In the genomic region with DNA sequence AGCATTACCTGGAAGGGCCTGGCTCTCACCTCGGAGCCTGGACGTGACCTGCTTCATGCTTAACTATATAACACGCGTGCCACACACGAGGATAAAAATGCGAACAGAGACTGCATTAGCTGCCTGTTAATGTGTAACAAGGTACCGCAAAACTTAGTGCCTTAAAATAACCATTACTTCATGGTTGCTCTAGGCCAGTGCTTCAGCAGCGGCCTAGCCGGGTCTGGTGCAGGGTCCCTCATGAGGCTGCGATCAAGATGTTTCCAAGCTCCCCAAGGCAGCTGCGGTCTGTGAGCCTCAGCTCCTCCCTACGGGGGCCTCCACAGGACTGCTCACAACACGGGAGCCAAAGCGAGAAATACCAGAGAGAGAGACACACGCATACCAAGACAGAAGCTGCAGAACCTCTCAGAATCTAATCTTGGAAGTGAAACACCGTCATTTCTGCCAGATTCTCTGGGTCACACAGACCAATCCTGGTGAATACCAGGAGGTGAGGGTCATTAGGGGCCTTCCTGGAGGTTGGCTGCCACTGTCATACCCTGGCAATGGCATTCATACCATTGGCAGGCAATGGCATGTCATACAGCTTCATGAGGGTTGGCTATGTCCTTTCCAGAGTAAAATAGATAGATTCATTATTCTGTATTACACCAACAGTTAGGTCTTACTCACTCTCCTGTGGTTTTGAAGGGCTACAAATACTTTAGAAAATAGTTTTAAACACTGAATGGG, we compare ENCODE assay signal across 10 cellular contexts.
DNase-seq lines count a peak whose midpoint lies in the region; ATAC-seq and TF ChIP-seq lines count a peak whose summit lies in the region.
"Had no signal": no experiment of that assay in that cellular context is flagged by ENCODE, and none has a peak within 500 bp of the region (broad histone marks: within the 10 kb centered on the region; RNA-seq: fewer than 3 reads in every experiment).

No MANE protein-coding gene starts in this region.

- no peaks in the 10 kb centered on the region for H3K79me2 ChIP-seq in GM23338 (replicated peaks; ENCODE audit: insufficient read depth)

- H3K4me2 ChIP-seq in GM23338: no peak overlapping the region

- peak; percentile 86 for DNase-seq in AG10803 (ENCODE audit: low read depth)
- DNase-seq in Ammon's horn (ENCODE audit: low spot score): no peak
- no peak for DNase-seq in GM23338 (ENCODE audit: low spot score)
- DNase-seq in iPS-NIHi11 (ENCODE audit: low spot score): no peak
- no peak for DNase-seq in NCI-H345 (lab: John Stamatoyannopoulos, UW)
- DNase-seq: NCI-H2107 had no signal

- peaks cover 14% of the 10 kb centered on the region; the same call in 1 of the 2 replicates for H3K4me1 ChIP-seq in GM23338 (ENCODE audit: insufficient read depth)

- peaks cover 49% of the 10 kb centered on the region for H3K4me1 Mint-ChIP-seq in activated T-helper 17 cell treated with anti-CD3 and anti-CD28 coated beads, Interleukin-2, amount 50 U/mL, for 72 hours
- H3K4me1 Mint-ChIP-seq in GM23338: peaks cover 43% of the 10 kb centered on the region

- H3K27ac Mint-ChIP-seq in activated T-helper 17 cell treated with anti-CD3 and anti-CD28 coated beads, Interleukin-2, amount 50 U/mL, for 72 hours: peak overlapping the region; percentile 97
- H3K27ac Mint-ChIP-seq in GM23338: no peak overlapping the region

- peaks cover 3% of the 10 kb centered on the region; the same call in 1 of the 2 replicates for H3K9me2 ChIP-seq in GM23338 (ENCODE audit: insufficient read depth)

- H3K4me3 Mint-ChIP-seq in activated T-helper 17 cell treated with anti-CD3 and anti-CD28 coated beads, Interleukin-2, amount 50 U/mL, for 72 hours: peak overlapping the region; percentile 78
- no peak overlapping the region for H3K4me3 Mint-ChIP-seq in GM23338
- H3K4me3 Mint-ChIP-seq: brain had no signal

- no peaks in the 10 kb centered on the region for H4K20me1 ChIP-seq in GM23338 (replicated peaks; ENCODE audit: insufficient read depth)

- H3K27me3 ChIP-seq in layer of hippocampus (ENCODE audit: control insufficient read depth, insufficient read depth, low read length) (no peaks in the 10 kb centered on the region), GM23338 (ENCODE audit: insufficient read depth) (no peaks in the 10 kb centered on the region)

- H3K4me3 ChIP-seq in AG10803 (ENCODE audit: low read length) (no peak overlapping the region), GM23338 (no peak overlapping the region)

- TF ChIP-seq CTCF in AG10803 (conservative IDR thresholded peaks at IDR 0.05; ENCODE audit: low read length): no peak
- TF ChIP-seq CTCF in GM23338 (conservative IDR thresholded peaks at IDR 0.05; ENCODE audit: low read depth in 2 of 2): no peak

- H2AFZ ChIP-seq in GM23338: no peak overlapping the region

- H3K36me3 Mint-ChIP-seq in activated T-helper 17 cell treated with anti-CD3 and anti-CD28 coated beads, Interleukin-2, amount 50 U/mL, for 72 hours (ENCODE audit: low read depth): peaks cover 36% of the 10 kb centered on the region
- H3K36me3 Mint-ChIP-seq in GM23338 (ENCODE audit: low read depth): peaks cover 10% of the 10 kb centered on the region

- H3K27ac ChIP-seq in layer of hippocampus (ENCODE audit: low read depth, low read length) (peak overlapping the region; percentile 43), GM23338 (ENCODE audit: low read depth) (no peak overlapping the region)

- peaks cover 10% of the 10 kb centered on the region for H3K9me3 Mint-ChIP-seq in activated T-helper 17 cell treated with anti-CD3 and anti-CD28 coated beads, Interleukin-2, amount 50 U/mL, for 72 hours
- H3K9me3 Mint-ChIP-seq in GM23338: peaks cover 11% of the 10 kb centered on the region; the same call in 2 of the 3 replicates

- H3F3A ChIP-seq in GM23338 (replicated peaks; ENCODE audit: low read depth): no peaks in the 10 kb centered on the region

- no peaks in the 10 kb centered on the region for H3K36me3 ChIP-seq in GM23338 (ENCODE audit: insufficient read depth)

- ATAC-seq in GM21529 (IDR thresholded peaks at IDR 0.05; ENCODE audit: unreplicated experiment) (peak; percentile 75), GM23338 (no peak)
- ATAC-seq in activated T-helper 17 cell treated with anti-CD3 and anti-CD28 coated beads, Interleukin-2, amount 50 U/mL, for 72 hours (replicated peaks): peak; percentile 19

- H3K27me3 Mint-ChIP-seq in activated T-helper 17 cell treated with anti-CD3 and anti-CD28 coated beads, Interleukin-2, amount 50 U/mL, for 72 hours: no peaks in the 10 kb centered on the region
- H3K27me3 Mint-ChIP-seq in GM23338 (ENCODE audit: insufficient read depth, low read depth, poor library complexity): peaks cover 13% of the 10 kb centered on the region
- H3K27me3 Mint-ChIP-seq: brain had no signal

TF ChIP-seq in GM23338, 12 proteins besides CTCF, POLR2A, EP300 and RAD21 (continues in another document):
- TF ChIP-seq JUNB (IDR thresholded peaks at IDR 0.05; ENCODE audit: unreplicated experiment) (no peak), CREB1 (CRISPR knock-in tag; IDR thresholded peaks at IDR 0.05; ENCODE audit: low read depth) (no peak), STAT1 (IDR thresholded peaks at IDR 0.05; ENCODE audit: unreplicated experiment) (no peak), ZNF331 (CRISPR knock-in tag; IDR thresholded peaks at IDR 0.05; ENCODE audit: low read depth) (no peak), ZNF114 (CRISPR knock-in tag; IDR thresholded peaks at IDR 0.05) (no peak), EZH2phosphoT487 (IDR thresholded peaks at IDR 0.05; ENCODE audit: unreplicated experiment) (no peak), NANOG (IDR thresholded peaks at IDR 0.05; ENCODE audit: borderline replicate concordance) (no peak), POLR2AphosphoS5 (IDR thresholded peaks at IDR 0.05; ENCODE audit: low read depth) (no peak), EZH2 (IDR thresholded peaks at IDR 0.05; ENCODE audit: low read depth, unreplicated experiment) (no peak)
- TF ChIP-seq, protein P1, sequence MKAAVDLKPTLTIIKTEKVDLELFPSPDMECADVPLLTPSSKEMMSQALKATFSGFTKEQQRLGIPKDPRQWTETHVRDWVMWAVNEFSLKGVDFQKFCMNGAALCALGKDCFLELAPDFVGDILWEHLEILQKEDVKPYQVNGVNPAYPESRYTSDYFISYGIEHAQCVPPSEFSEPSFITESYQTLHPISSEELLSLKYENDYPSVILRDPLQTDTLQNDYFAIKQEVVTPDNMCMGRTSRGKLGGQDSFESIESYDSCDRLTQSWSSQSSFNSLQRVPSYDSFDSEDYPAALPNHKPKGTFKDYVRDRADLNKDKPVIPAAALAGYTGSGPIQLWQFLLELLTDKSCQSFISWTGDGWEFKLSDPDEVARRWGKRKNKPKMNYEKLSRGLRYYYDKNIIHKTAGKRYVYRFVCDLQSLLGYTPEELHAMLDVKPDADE (IDR thresholded peaks at IDR 0.05): no peak
